In genomic region chr2:178413472-178414265, GRCh38 we compare ENCODE assay signal across 8 cellular contexts. TPM values are rescaled to one million over a fixed set of nuclear protein-coding genes. Genes with fewer than 3 reads are reported as not detected.
DNase-seq lines count a peak whose midpoint lies in the region; ATAC-seq, FAIRE-seq and TF ChIP-seq lines count a peak whose summit lies in the region.

No MANE protein-coding gene starts in this region.

- POLR2A ChIA-PET in BJ (lab: Charles Lee) = interaction anchor here (0.6 kb wide), 1 partner anchor 302 kb away, joined by 3 read pairs; no protein-coding TSS in a partner anchor
- POLR2A ChIA-PET in activated CD4-positive, alpha-beta memory T cell treated with anti-CD3 and anti-CD28 coated beads, Interleukin-2, amount 10 ng/mL, durations not matched to agents 7 days and 5 days (lab: Charles Lee) = interaction anchor here (1.0 to 4.9 kb wide), 13 partner anchors 10 to 300 kb away, joined by 3 to 155 read pairs (median 6); partner anchors contain the start of genes FKBP7, PJVK, PRKRA and RBM45

- H3K27me3 ChIP-seq in BJ (ENCODE audit: control insufficient read depth, insufficient read depth, low read length) (no peaks in the 10 kb centered on the region), ectodermal cell (ENCODE audit: control insufficient read depth, insufficient read depth, low read length, poor library complexity, severe bottlenecking) (no peaks in the 10 kb centered on the region), lower lobe of right lung (ENCODE audit: low read depth) (no peaks in the 10 kb centered on the region)

- peaks cover 57% of the 10 kb centered on the region for H3K4me1 Mint-ChIP-seq in activated CD4-positive, alpha-beta memory T cell treated with anti-CD3 and anti-CD28 coated beads, Interleukin-2, amount 10 ng/mL, durations not matched to agents 7 days and 5 days

- H3K27ac Mint-ChIP-seq in activated CD4-positive, alpha-beta memory T cell treated with anti-CD3 and anti-CD28 coated beads, Interleukin-2, amount 10 ng/mL, durations not matched to agents 7 days and 5 days = peak overlapping the region; percentile 86

- intact Hi-C loops in lower lobe of right lung (cut with DNase I) = no loop called here

- no peaks in the 10 kb centered on the region for H3K4me1 ChIP-seq in ectodermal cell (ENCODE audit: control insufficient read depth, insufficient read depth, low read length)
- peaks cover 11% of the 10 kb centered on the region for H3K4me1 ChIP-seq in lower lobe of right lung

- no peaks in the 10 kb centered on the region for H3K9me3 Mint-ChIP-seq in activated CD4-positive, alpha-beta memory T cell treated with anti-CD3 and anti-CD28 coated beads, Interleukin-2, amount 10 ng/mL, durations not matched to agents 7 days and 5 days

- H3K9me3 ChIP-seq in ectodermal cell (ENCODE audit: control insufficient read depth, low read length) (no peaks in the 10 kb centered on the region), lower lobe of right lung (no peaks in the 10 kb centered on the region)

- FAIRE-seq in GM19239 (lab: Jason Lieb, UNC) = peak; percentile 84

- H3K36me3 ChIP-seq in BJ (ENCODE audit: control insufficient read depth, insufficient read depth, low read length) = no peaks in the 10 kb centered on the region
- H3K36me3 ChIP-seq in ectodermal cell (ENCODE audit: control insufficient read depth, insufficient read depth, low read length) = no peaks in the 10 kb centered on the region
- no peaks in the 10 kb centered on the region for H3K36me3 ChIP-seq in lower lobe of right lung

- TF ChIP-seq CTCF in BJ (IDR thresholded peaks at IDR 0.05; ENCODE audit: insufficient read depth, low read depth, low read length) (no peak), lower lobe of right lung (IDR thresholded peaks at IDR 0.05) (no peak)

- DNase-seq in BJ (ENCODE audit: low read depth) (no peak), GM19239 (ENCODE audit: insufficient read length, low spot score) (peak; percentile 29), NCI-H524 treated with DMSO at 0.1 percent for 48 hours (lab: John Stamatoyannopoulos, UW) (peak; percentile 35), lower lobe of right lung (peak; percentile 86)
- DNase-seq in activated CD4-positive, alpha-beta memory T cell treated with anti-CD3 and anti-CD28 coated beads, Interleukin-2, amount 10 ng/mL, durations not matched to agents 7 days and 5 days = peak; percentile 84
- peak; percentile 31 to 54 (median 34) for DNase-seq in stimulated activated CD4-positive, alpha-beta T cell treated with anti-CD3 and anti-CD28 coated beads, TNF-alpha, amount 100 ng/mL, for 1 hour (ENCODE audit: low read depth in 3 of 3, low spot score in 1 of 3)

- H3K4me3 Mint-ChIP-seq in activated CD4-positive, alpha-beta memory T cell treated with anti-CD3 and anti-CD28 coated beads, Interleukin-2, amount 10 ng/mL, durations not matched to agents 7 days and 5 days = peak overlapping the region; percentile 79

- ATAC-seq in HG03439 (IDR thresholded peaks at IDR 0.05; ENCODE audit: unreplicated experiment) = peak; percentile 85
- ATAC-seq in lower lobe of right lung = peak; percentile 92 to 95

- WGBS in ectodermal cell, 2 experiments = 0 to 1% methylated on average over 45 of the region's 45 CpGs

- CTCF ChIA-PET in BJ (lab: Yijun Ruan, JAX) = interaction anchor here (0.6 to 8.8 kb wide), 37 partner anchors 9 to 508 kb away, joined by 3 to 175 read pairs (median 6); partner anchors contain the start of gene RBM45
- CTCF ChIA-PET in activated CD4-positive, alpha-beta memory T cell treated with anti-CD3 and anti-CD28 coated beads, Interleukin-2, amount 10 ng/mL, durations not matched to agents 7 days and 5 days (lab: Charles Lee) = interaction anchor here (1.2 to 10.1 kb wide), 18 partner anchors 10 to 301 kb away, joined by 3 to 342 read pairs (median 10); partner anchors contain the start of genes PJVK, PRKRA and RBM45

- peaks cover 3% of the 10 kb centered on the region for H3K27me3 Mint-ChIP-seq in activated CD4-positive, alpha-beta memory T cell treated with anti-CD3 and anti-CD28 coated beads, Interleukin-2, amount 10 ng/mL, durations not matched to agents 7 days and 5 days

- peaks cover 16% of the 10 kb centered on the region for H3K36me3 Mint-ChIP-seq in activated CD4-positive, alpha-beta memory T cell treated with anti-CD3 and anti-CD28 coated beads, Interleukin-2, amount 10 ng/mL, durations not matched to agents 7 days and 5 days (ENCODE audit: low read depth)

- peak overlapping the region; percentile 94 for H3K27ac ChIP-seq in ectodermal cell (ENCODE audit: insufficient read depth, low read depth, low read length, poor library complexity, severe bottlenecking)
- H3K27ac ChIP-seq in lower lobe of right lung = peak overlapping the region; percentile 93

- H3K4me3 ChIP-seq in BJ (ENCODE audit: low read depth, low read length) (peak overlapping the region; percentile 62), ectodermal cell (ENCODE audit: insufficient read depth, low read depth, low read length) (peak overlapping the region; percentile 67), lower lobe of right lung (peak overlapping the region; percentile 67)

RNA-seq across cellular contexts. Expression of gene PRKRA, which starts 37.3 kb away (rescaled TPM):
- polyA plus RNA-seq in BJ (2011; rRNA removed) = 30.4 and 51.6 TPM in 2 replicates
- 15.3 and 22.7 TPM in 2 replicates for polyA minus RNA-seq in BJ (2011; rRNA and poly(A)+ RNA removed)
- total RNA-seq in activated CD4-positive, alpha-beta memory T cell treated with anti-CD3 and anti-CD28 coated beads, Interleukin-2, amount 10 ng/mL, durations not matched to agents 7 days and 5 days = 10 to 100 TPM; 35.4 to 36.5 TPM
- polyA plus RNA-seq in ectodermal cell (2013, experiment 1 of 4) = 102 TPM
- 104 TPM for polyA plus RNA-seq in ectodermal cell (2013, experiment 2 of 4)
- polyA plus RNA-seq in ectodermal cell (2013, experiment 3 of 4) = 81.3 TPM
- 89.4 TPM for polyA plus RNA-seq in ectodermal cell (2013, experiment 4 of 4)
- 46.3 TPM for total RNA-seq in lower lobe of right lung

RNA-seq across cellular contexts. Expression of gene PJVK, which starts 37.5 kb away (rescaled TPM):
- 1.5 and 2.8 TPM in 2 replicates for polyA plus RNA-seq in BJ (2011; rRNA removed)
- 0.15 and 0.52 TPM in 2 replicates for polyA minus RNA-seq in BJ (2011; rRNA and poly(A)+ RNA removed)
- 1 to 10 TPM in 1 of 2 experiments, under 1 TPM in 1; 0.91 to 1.1 TPM for total RNA-seq in activated CD4-positive, alpha-beta memory T cell treated with anti-CD3 and anti-CD28 coated beads, Interleukin-2, amount 10 ng/mL, durations not matched to agents 7 days and 5 days
- polyA plus RNA-seq in ectodermal cell (2013, experiment 1 of 4) = 5.7 TPM
- 5.0 TPM for polyA plus RNA-seq in ectodermal cell (2013, experiment 2 of 4)
- 3.8 TPM for polyA plus RNA-seq in ectodermal cell (2013, experiment 3 of 4)
- 4.3 TPM for polyA plus RNA-seq in ectodermal cell (2013, experiment 4 of 4)
- 3.0 TPM for total RNA-seq in lower lobe of right lung
